Comparison of ENCODE assay signal across 27 cellular contexts in the genomic region with DNA sequence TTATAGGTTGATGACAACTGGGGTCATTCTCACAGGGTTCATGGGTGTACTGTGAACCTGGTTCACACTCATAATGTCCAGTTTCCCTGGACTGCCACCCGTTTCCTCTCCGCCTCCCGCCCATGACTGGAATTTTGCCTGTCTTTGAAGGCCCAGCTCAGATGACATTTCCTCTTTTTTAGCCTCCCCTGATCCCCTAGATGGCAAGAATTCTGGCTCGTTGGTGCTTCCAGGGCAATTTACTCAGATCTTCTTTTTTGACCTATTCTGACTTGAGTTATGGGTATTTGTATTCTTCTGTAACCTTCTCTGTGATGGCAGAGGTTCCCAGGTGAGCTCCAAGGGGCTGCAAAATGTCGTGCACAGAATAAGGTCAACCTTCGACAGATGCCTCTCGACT.
"Had no signal": no experiment of that assay in that cellular context is flagged by ENCODE, and none has a peak within 500 bp of the region (broad histone marks: within the 10 kb centered on the region; RNA-seq: fewer than 3 reads in every experiment).

No MANE protein-coding gene starts in this region.

- H3K36me3 ChIP-seq: breast epithelium, esophagus squamous epithelium, heart right ventricle, left lung, lower lobe of right lung, pancreas, sigmoid colon, tibial nerve had no signal

- H3K27ac ChIP-seq: breast epithelium, esophagus squamous epithelium, heart right ventricle, left lung, lower lobe of right lung, pancreas, psoas muscle had no signal

- H3K4me3 ChIP-seq: breast epithelium, esophagus squamous epithelium, heart right ventricle, left lung, lower lobe of right lung, mucosa of descending colon, pancreas, psoas muscle, sigmoid colon, tibial nerve had no signal

- DNase-seq: activated B cell treated with CpG ODN at 0.5 μM for 24 hours; activated CD4-positive, alpha-beta T cell treated with anti-CD3 and anti-CD28 coated beads, Interleukin-2, amount 50 U/mL, for 1 hour; activated CD8-positive, alpha-beta T cell treated with anti-CD3 and anti-CD28 coated beads for 36 hours; activated naive CD8-positive, alpha-beta T cell treated with anti-CD3 and anti-CD28 coated beads, Interleukin-2, amount 50 U/mL, for 24 hours; activated T-cell treated with anti-CD3 and anti-CD28 coated beads, Interleukin-2, amount 50 U/mL, for 48 hours; amygdala; central memory CD4-positive, alpha-beta T cell; endodermal cell; esophagus squamous epithelium; foreskin melanocyte; heart right ventricle; left lung; lower lobe of right lung; mesendoderm; mucosa of descending colon; pancreas; psoas muscle; sigmoid colon; small intestine; stimulated activated CD4-positive, alpha-beta T cell treated with anti-CD3 and anti-CD28 coated beads, Interleukin-1b, Interleukin-23, amount 100 ng/mL, for 48 hours; stimulated activated CD4-positive, alpha-beta T cell treated with anti-CD3 and anti-CD28 coated beads, Interleukin-4, amount 100 ng/mL, for 4 hours; stimulated activated CD8-positive, alpha-beta memory T cell treated with anti-CD3 and anti-CD28 coated beads, Interleukin-4, amount 100 ng/mL, for 48 hours; T1000 had no signal

- H3K4me1 ChIP-seq: breast epithelium had no signal

- H3K9me3 ChIP-seq: breast epithelium, esophagus squamous epithelium, left lung, lower lobe of right lung, mucosa of descending colon, pancreas, psoas muscle, sigmoid colon had no signal

- ATAC-seq: activated CD8-positive, alpha-beta T cell treated with anti-CD3 and anti-CD28 coated beads for 36 hours; activated naive CD8-positive, alpha-beta T cell treated with anti-CD3 and anti-CD28 coated beads, Interleukin-2, amount 50 U/mL, for 24 hours; heart right ventricle; left lung; lower lobe of right lung; mucosa of descending colon; natural killer cell treated with Interleukin-12 subunit alpha and Interleukin-12 subunit beta and Interleukin-15 and Interleukin-18, amount 100 ng/mL, for 72 hours; pancreas; psoas muscle; stimulated activated memory B cell treated with anti-CD40 and anti-IgM and Interleukin-4, amounts not matched to agents 10 μg/mL and 1 μg/mL and 100 μg/mL, for 72 hours had no signal

- H3K27me3 ChIP-seq: breast epithelium, esophagus squamous epithelium, heart right ventricle, left lung, pancreas, sigmoid colon, tibial nerve had no signal
